8 cellular contexts compared by ENCODE assay signal in genomic region chr12:6333566-6333965, GRCh38. TPM values are rescaled to one million over a fixed set of nuclear protein-coding genes. Genes with fewer than 3 reads are reported as not detected.
DNase-seq lines count a peak whose midpoint lies in the region; ATAC-seq and TF ChIP-seq lines count a peak whose summit lies in the region.
"Had no signal": no experiment of that assay in that cellular context is flagged by ENCODE, and none has a peak within 500 bp of the region (broad histone marks: within the 10 kb centered on the region; RNA-seq: fewer than 3 reads in every experiment).

No MANE protein-coding gene starts in this region.

- H3K79me2 ChIP-seq in HCT116 (ENCODE audit: insufficient read depth, low read length) = peaks cover 66% of the 10 kb centered on the region

- no peaks in the 10 kb centered on the region for H3K9me2 ChIP-seq in HCT116 (ENCODE audit: insufficient read depth)

- ATAC-seq in HCT116 = no peak
- ATAC-seq in activated CD8-positive, alpha-beta T cell treated with anti-CD3 and anti-CD28 coated beads, Interleukin-2, amount 10 ng/mL, durations not matched to agents 7 days and 5 days = peak; percentile 5

- H3K9me3 ChIP-seq in HCT116 (ENCODE audit: control insufficient read depth in 1 of 2, insufficient read depth in 1 of 2, low read depth in 1 of 2, low read length in 2 of 2) (no peaks in the 10 kb centered on the region), stomach (no peaks in the 10 kb centered on the region)

- POLR2A ChIA-PET in HCT116 (lab: Charles Lee) = no interaction called here
- POLR2A ChIA-PET in activated CD8-positive, alpha-beta T cell treated with anti-CD3 and anti-CD28 coated beads, Interleukin-2, amount 10 ng/mL, durations not matched to agents 7 days and 5 days (lab: Charles Lee) = interaction anchor here (1.2 to 3.6 kb wide), 3 partner anchors 10 to 137 kb away, joined by 5 to 16 read pairs (median 7); partner anchors contain the start of gene VAMP1

- intact Hi-C loops in HCT116 (cut with micrococcal nuclease) (loop anchor here (10.0 kb wide), 1 partner anchor 201 kb away; the partner anchor contains the start of gene GAPDH), stomach (cut with DNase I; ENCODE audit: low total_unique reads) (loop anchor here (10.0 kb wide), 1 partner anchor 51 kb away; the partner anchor contains the start of gene LTBR)

- no peaks in the 10 kb centered on the region for H3K27me3 ChIP-seq in HCT116 (ENCODE audit: insufficient read depth, low read length)
- no peaks in the 10 kb centered on the region for H3K27me3 ChIP-seq in stomach

- peak overlapping the region; percentile 68 for H3K4me3 Mint-ChIP-seq in activated CD8-positive, alpha-beta T cell treated with anti-CD3 and anti-CD28 coated beads, Interleukin-2, amount 10 ng/mL, durations not matched to agents 7 days and 5 days

- no peaks in the 10 kb centered on the region for H3K9me3 Mint-ChIP-seq in activated CD8-positive, alpha-beta T cell treated with anti-CD3 and anti-CD28 coated beads, Interleukin-2, amount 10 ng/mL, durations not matched to agents 7 days and 5 days (ENCODE audit: insufficient read depth)

- no TSS peak for BruUV-seq in HCT116 (replicated peaks; lab: Mats Ljungman, UMichigan)

- no peak for TF ChIP-seq EP300 in stomach (IDR thresholded peaks at IDR 0.05)

- H2AFZ ChIP-seq in HCT116 (ENCODE audit: low read depth, low read length, poor library complexity, severe bottlenecking) = no peak overlapping the region

- TF ChIP-seq RAD21 in HCT116 (IDR thresholded peaks at IDR 0.05; ENCODE audit: low read depth) = no peak

- CTCF ChIA-PET in HCT116 (lab: Charles Lee) = no interaction called here
- CTCF ChIA-PET in activated CD8-positive, alpha-beta T cell treated with anti-CD3 and anti-CD28 coated beads, Interleukin-2, amount 10 ng/mL, durations not matched to agents 7 days and 5 days (lab: Charles Lee) = interaction anchor here (1.0 to 10.0 kb wide), 7 partner anchors 11 to 132 kb away, joined by 3 to 176 read pairs (median 45); no protein-coding TSS in a partner anchor

- H3K36me3 ChIP-seq in HCT116 (ENCODE audit: control insufficient read depth in 1 of 2, insufficient read depth in 2 of 2, low read length in 2 of 2) (peaks cover 37 to 59% of the 10 kb centered on the region in 2 experiments), stomach (peaks cover 51 to 62% (median 61%) of the 10 kb centered on the region in 4 donors)

- TF ChIP-seq CTCF in HCT116 (IDR thresholded peaks at IDR 0.05 in 2 of 3, conservative IDR thresholded peaks at IDR 0.05 in 1 of 3; ENCODE audit: borderline replicate concordance in 1 of 3, insufficient read depth in 1 of 3, low read depth in 2 of 3, low read length in 2 of 3) = no peak
- no peak for TF ChIP-seq CTCF in stomach (IDR thresholded peaks at IDR 0.05)

- H3K4me1 ChIP-seq in HCT116 (ENCODE audit: control insufficient read depth in 1 of 2, insufficient read depth in 2 of 2, low read length in 2 of 2) (peaks cover 36 to 58% of the 10 kb centered on the region in 2 experiments), stomach (peaks cover 60 to 97% (median 87%) of the 10 kb centered on the region in 4 donors)

- H3K27ac Mint-ChIP-seq in activated CD8-positive, alpha-beta T cell treated with anti-CD3 and anti-CD28 coated beads, Interleukin-2, amount 10 ng/mL, durations not matched to agents 7 days and 5 days = peak overlapping the region; percentile 91

- peaks cover 57% of the 10 kb centered on the region for H3K36me3 Mint-ChIP-seq in activated CD8-positive, alpha-beta T cell treated with anti-CD3 and anti-CD28 coated beads, Interleukin-2, amount 10 ng/mL, durations not matched to agents 7 days and 5 days (ENCODE audit: low read depth)

- H3K4me3 ChIP-seq in HCT116 (replicated peaks in 1 of 2; ENCODE audit: low read depth in 1 of 2, low read length in 2 of 2) = no peak overlapping the region
- H3K4me3 ChIP-seq in stomach = peak overlapping the region in 2 of 4 donors; percentile 14 to 92

- WGBS in stomach, 5 donors = 66 to 81% (median 76%) methylated on average over 9 of the region's 9 CpGs

- RAD21 ChIA-PET in HCT116 (lab: Charles Lee; ENCODE audit: low non-redundant PET in 1 of 2, low total read pairs in 2 of 2, uncharacterized antibody in 2 of 2, unreplicated experiment in 2 of 2) = no interaction called here

- no peak for TF ChIP-seq POLR2A in HCT116 (IDR thresholded peaks at IDR 0.05; ENCODE audit: borderline replicate concordance, extremely low read depth, insufficient read depth, insufficient read length)
- TF ChIP-seq POLR2A in stomach (IDR thresholded peaks at IDR 0.05) = no peak

- H3K9ac ChIP-seq in HCT116 (ENCODE audit: low read length) = no peak overlapping the region; the same call in 1 of the 2 replicates

- no peaks in the 10 kb centered on the region for H3K27me3 Mint-ChIP-seq in activated CD8-positive, alpha-beta T cell treated with anti-CD3 and anti-CD28 coated beads, Interleukin-2, amount 10 ng/mL, durations not matched to agents 7 days and 5 days (ENCODE audit: low read depth)

- no peaks in the 10 kb centered on the region for H4K20me1 ChIP-seq in HCT116 (ENCODE audit: insufficient read depth)

- H3K27ac ChIP-seq in HCT116 (ENCODE audit: low read depth, low read length) (peak overlapping the region; percentile 11; the same call in 1 of the 2 replicates), stomach (peak overlapping the region; percentile 85 to 99 (median 97))

- peaks cover 12% of the 10 kb centered on the region for H3K4me1 Mint-ChIP-seq in activated CD8-positive, alpha-beta T cell treated with anti-CD3 and anti-CD28 coated beads, Interleukin-2, amount 10 ng/mL, durations not matched to agents 7 days and 5 days (ENCODE audit: low read depth)

- DNase-seq in HCT116 (ENCODE audit: low read depth, low spot score) = no peak
- DNase-seq in activated CD8-positive, alpha-beta T cell treated with anti-CD3 and anti-CD28 coated beads, Interleukin-2, amount 10 ng/mL, durations not matched to agents 7 days and 5 days = peak; percentile 62
- peak; percentile 85 for DNase-seq in hepatic stellate cell (ENCODE audit: low spot score)
- DNase-seq in stomach = no peak
- DNase-seq in NCI-H446 treated with DMSO at 0.1 percent for 48 hours (lab: John Stamatoyannopoulos, UW) = no peak
- DNase-seq in nucleus accumbens (lab: John Stamatoyannopoulos, UW) = no peak
- DNase-seq in NCI-H146 treated with DMSO at 0.1 percent for 48 hours (lab: John Stamatoyannopoulos, UW; ENCODE audit: unreplicated experiment) = no peak
- DNase-seq: erythroblast had no signal

- H3K4me2 ChIP-seq in HCT116 (ENCODE audit: low read length) = no peak overlapping the region

TF ChIP-seq in HCT116, 20 proteins besides CTCF, POLR2A, EP300 and RAD21 (continues in another document):
- TF ChIP-seq EZH2phosphoT487 (IDR thresholded peaks at IDR 0.05; ENCODE audit: borderline replicate concordance) (no peak), ZBTB33 (IDR thresholded peaks at IDR 0.05; ENCODE audit: extremely low read depth, insufficient replicate concordance, low read length) (no peak), YY1 (IDR thresholded peaks at IDR 0.05; ENCODE audit: extremely low read depth, insufficient replicate concordance, low read depth, low read length) (no peak), SIN3A (IDR thresholded peaks at IDR 0.05; ENCODE audit: low read depth) (no peak), MAX (IDR thresholded peaks at IDR 0.05) (no peak), JUND (IDR thresholded peaks at IDR 0.05) (no peak), CBX3 (IDR thresholded peaks at IDR 0.05; ENCODE audit: low read depth) (no peak), EGR1 (IDR thresholded peaks at IDR 0.05; ENCODE audit: low read depth) (no peak)

RNA-seq across cellular contexts. Expression of gene TNFRSF1A, which starts 8.3 kb away (rescaled TPM):
- total RNA-seq in HCT116 (2021; ENCODE audit: unreplicated experiment) (129 TPM), stomach (100 to 1,000 TPM in 4 of 5 donors, 10 to 100 TPM in 1; 91.6 to 432 (median 152) TPM)
- polyA plus RNA-seq in HCT116 (2012) = 91.0 and 116 TPM in 2 replicates
- 10 to 100 TPM; 58.8 to 63.4 TPM for total RNA-seq in activated CD8-positive, alpha-beta T cell treated with anti-CD3 and anti-CD28 coated beads, Interleukin-2, amount 10 ng/mL, durations not matched to agents 7 days and 5 days
- polyA plus RNA-seq in stomach = 10 to 100 TPM; 35.2 to 64.4 (median 38.5) TPM

RNA-seq across cellular contexts. Expression of gene PLEKHG6, which starts 23.1 kb away (rescaled TPM):
- total RNA-seq in HCT116 (2021; ENCODE audit: unreplicated experiment) = 27.4 TPM
- polyA plus RNA-seq in HCT116 (2012) = 16.5 and 19.9 TPM in 2 replicates
- total RNA-seq in activated CD8-positive, alpha-beta T cell treated with anti-CD3 and anti-CD28 coated beads, Interleukin-2, amount 10 ng/mL, durations not matched to agents 7 days and 5 days = under 1 TPM in 1 of 2 experiments, not detected in 1; 0.47 TPM
- 100 to 1,000 TPM in 1 of 5 donors, 10 to 100 TPM in 3, 1 to 10 TPM in 1; 6.4 to 101 (median 16.2) TPM for total RNA-seq in stomach
- 10 to 100 TPM in 2 of 3 donors, 1 to 10 TPM in 1; 5.9 to 32.3 (median 27.0) TPM for polyA plus RNA-seq in stomach

RNA-seq across cellular contexts. Expression of gene SCNN1A, which starts 41.8 kb away (rescaled TPM):
- total RNA-seq in HCT116 (2021; ENCODE audit: unreplicated experiment) (118 TPM), stomach (100 to 1,000 TPM in 4 of 5 donors, 10 to 100 TPM in 1; 63.3 to 486 (median 277) TPM)
- 150 and 159 TPM in 2 replicates for polyA plus RNA-seq in HCT116 (2012)
- total RNA-seq in activated CD8-positive, alpha-beta T cell treated with anti-CD3 and anti-CD28 coated beads, Interleukin-2, amount 10 ng/mL, durations not matched to agents 7 days and 5 days = 1 to 10 TPM in 1 of 2 experiments, under 1 TPM in 1; 0.47 to 1.5 TPM
- 10 to 100 TPM; 16.6 to 98.0 (median 47.5) TPM for polyA plus RNA-seq in stomach

RNA-seq across cellular contexts. Expression of gene LTBR, which starts 50.4 kb away (rescaled TPM):
- total RNA-seq in HCT116 (2021; ENCODE audit: unreplicated experiment) = 128 TPM
- polyA plus RNA-seq in HCT116 (2012) = 91.2 and 100 TPM in 2 replicates
- total RNA-seq in activated CD8-positive, alpha-beta T cell treated with anti-CD3 and anti-CD28 coated beads, Interleukin-2, amount 10 ng/mL, durations not matched to agents 7 days and 5 days = under 1 TPM in 1 of 2 experiments, not detected in 1; 0.34 TPM
- total RNA-seq in stomach = 100 to 1,000 TPM in 3 of 5 donors, 10 to 100 TPM in 2; 27.5 to 471 (median 126) TPM
- 10 to 100 TPM; 47.3 to 76.3 (median 48.3) TPM for polyA plus RNA-seq in stomach

Comparison
In these comparisons a context has a peak if more than half of its experiments do, and no peak if none do; other contexts are left out.
1. DNase-seq: peak in activated CD8-positive, alpha-beta T cell treated with anti-CD3 and anti-CD28 coated beads, Interleukin-2, amount 10 ng/mL, durations not matched to agents 7 days and 5 days (single experiment) and hepatic stellate cell (single experiment); none in HCT116 (single experiment), stomach (single experiment), NCI-H446 treated with DMSO at 0.1 percent for 48 hours (single experiment), nucleus accumbens (0 of 56) and NCI-H146 treated with DMSO at 0.1 percent for 48 hours (single experiment).
2. RNA of gene PLEKHG6, which starts 23.1 kb away (total RNA-seq): 27.4 TPM in HCT116 (single experiment) and 6.4 to 101 TPM in stomach; 0.47 TPM in activated CD8-positive, alpha-beta T cell treated with anti-CD3 and anti-CD28 coated beads, Interleukin-2, amount 10 ng/mL, durations not matched to agents 7 days and 5 days; every median in the first group is over 4 times any median in the second.
3. RNA of gene SCNN1A, which starts 41.8 kb away (total RNA-seq): 63.3 to 486 TPM in stomach and 118 TPM in HCT116 (single experiment); 0.47 to 1.5 TPM in activated CD8-positive, alpha-beta T cell treated with anti-CD3 and anti-CD28 coated beads, Interleukin-2, amount 10 ng/mL, durations not matched to agents 7 days and 5 days; every median in the first group is over 10 times any median in the second.